ENCODE assay signal across 1 cellular context in the genomic region with DNA sequence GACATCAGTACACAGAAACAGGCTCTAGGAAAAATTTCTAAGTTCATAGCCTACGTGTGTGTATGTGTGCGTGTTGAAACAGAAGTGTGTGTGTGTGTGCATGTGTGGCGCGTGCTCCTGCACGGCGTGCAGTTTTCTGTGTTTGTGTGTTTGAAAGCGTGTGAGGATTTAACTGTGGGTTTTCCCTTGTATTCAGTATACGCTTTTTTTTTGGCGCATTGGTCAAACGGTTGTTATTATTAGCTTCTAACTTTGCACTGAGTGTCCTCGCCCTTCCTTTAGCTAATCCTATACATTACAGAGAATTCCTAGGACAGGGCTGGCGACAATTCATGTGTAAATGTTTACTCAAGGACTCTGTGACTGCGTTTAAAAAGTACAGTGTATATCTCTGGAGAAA.
A peak's percentile ranks its signal among the peaks of the same experiment; 100 is the strongest.
TF ChIP-seq lines count a peak whose summit lies in the region.

No MANE protein-coding gene starts in this region.

TF ChIP-seq in HepG2, 621 proteins besides CTCF, POLR2A, EP300 and RAD21 (continued from another document and continues in another):
- TF ChIP-seq AHDC1 (CRISPR knock-in tag; IDR thresholded peaks at IDR 0.05; ENCODE audit: borderline replicate concordance): peak; percentile 64; the same call in 1 of the 2 replicates
- TF ChIP-seq CEBPG (CRISPR knock-in tag; IDR thresholded peaks at IDR 0.05): no peak
- TF ChIP-seq, protein P1, sequence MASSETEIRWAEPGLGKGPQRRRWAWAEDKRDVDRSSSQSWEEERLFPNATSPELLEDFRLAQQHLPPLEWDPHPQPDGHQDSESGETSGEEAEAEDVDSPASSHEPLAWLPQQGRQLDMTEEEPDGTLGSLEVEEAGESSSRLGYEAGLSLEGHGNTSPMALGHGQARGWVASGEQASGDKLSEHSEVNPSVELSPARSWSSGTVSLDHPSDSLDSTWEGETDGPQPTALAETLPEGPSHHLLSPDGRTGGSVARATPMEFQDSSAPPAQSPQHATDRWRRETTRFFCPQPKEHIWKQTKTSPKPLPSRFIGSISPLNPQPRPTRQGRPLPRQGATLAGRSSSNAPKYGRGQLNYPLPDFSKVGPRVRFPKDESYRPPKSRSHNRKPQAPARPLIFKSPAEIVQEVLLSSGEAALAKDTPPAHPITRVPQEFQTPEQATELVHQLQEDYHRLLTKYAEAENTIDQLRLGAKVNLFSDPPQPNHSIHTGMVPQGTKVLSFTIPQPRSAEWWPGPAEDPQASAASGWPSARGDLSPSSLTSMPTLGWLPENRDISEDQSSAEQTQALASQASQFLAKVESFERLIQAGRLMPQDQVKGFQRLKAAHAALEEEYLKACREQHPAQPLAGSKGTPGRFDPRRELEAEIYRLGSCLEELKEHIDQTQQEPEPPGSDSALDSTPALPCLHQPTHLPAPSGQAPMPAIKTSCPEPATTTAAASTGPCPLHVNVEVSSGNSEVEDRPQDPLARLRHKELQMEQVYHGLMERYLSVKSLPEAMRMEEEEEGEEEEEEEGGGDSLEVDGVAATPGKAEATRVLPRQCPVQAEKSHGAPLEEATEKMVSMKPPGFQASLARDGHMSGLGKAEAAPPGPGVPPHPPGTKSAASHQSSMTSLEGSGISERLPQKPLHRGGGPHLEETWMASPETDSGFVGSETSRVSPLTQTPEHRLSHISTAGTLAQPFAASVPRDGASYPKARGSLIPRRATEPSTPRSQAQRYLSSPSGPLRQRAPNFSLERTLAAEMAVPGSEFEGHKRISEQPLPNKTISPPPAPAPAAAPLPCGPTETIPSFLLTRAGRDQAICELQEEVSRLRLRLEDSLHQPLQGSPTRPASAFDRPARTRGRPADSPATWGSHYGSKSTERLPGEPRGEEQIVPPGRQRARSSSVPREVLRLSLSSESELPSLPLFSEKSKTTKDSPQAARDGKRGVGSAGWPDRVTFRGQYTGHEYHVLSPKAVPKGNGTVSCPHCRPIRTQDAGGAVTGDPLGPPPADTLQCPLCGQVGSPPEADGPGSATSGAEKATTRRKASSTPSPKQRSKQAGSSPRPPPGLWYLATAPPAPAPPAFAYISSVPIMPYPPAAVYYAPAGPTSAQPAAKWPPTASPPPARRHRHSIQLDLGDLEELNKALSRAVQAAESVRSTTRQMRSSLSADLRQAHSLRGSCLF (CRISPR knock-in tag; IDR thresholded peaks at IDR 0.05; ENCODE audit: borderline replicate concordance): no peak
- TF ChIP-seq FOXP4 (CRISPR knock-in tag; IDR thresholded peaks at IDR 0.05): peak; percentile 61
- TF ChIP-seq ZNF691 (CRISPR knock-in tag; IDR thresholded peaks at IDR 0.05; ENCODE audit: borderline replicate concordance, low read depth): no peak
- TF ChIP-seq POLR2AphosphoS2 (IDR thresholded peaks at IDR 0.05; ENCODE audit: low read depth, low read length): no peak
- TF ChIP-seq ZBTB33 (CRISPR knock-in tag; IDR thresholded peaks at IDR 0.05): peak; percentile 53
- peak; percentile 27; the same call in 1 of the 2 replicates for TF ChIP-seq NCOR1 (IDR thresholded peaks at IDR 0.05; ENCODE audit: borderline replicate concordance, low read length)
- no peak for TF ChIP-seq HNF1A (IDR thresholded peaks at IDR 0.05; ENCODE audit: low read depth)
- TF ChIP-seq HNF1A (CRISPR knock-in tag; IDR thresholded peaks at IDR 0.05; ENCODE audit: borderline replicate concordance): no peak; the same call in 1 of the 2 replicates
- peak; percentile 42; the same call in 1 of the 2 replicates for TF ChIP-seq TBX2 (CRISPR knock-in tag; IDR thresholded peaks at IDR 0.05; ENCODE audit: borderline replicate concordance)
- TF ChIP-seq ZNF816 (CRISPR knock-in tag; IDR thresholded peaks at IDR 0.05; ENCODE audit: borderline replicate concordance): no peak
- no peak for TF ChIP-seq MZF1 (CRISPR knock-in tag; IDR thresholded peaks at IDR 0.05; ENCODE audit: borderline replicate concordance)
- no peak for TF ChIP-seq CERS6 (CRISPR knock-in tag; IDR thresholded peaks at IDR 0.05)
- no peak for TF ChIP-seq HOXD1 (CRISPR knock-in tag; IDR thresholded peaks at IDR 0.05)
- no peak for TF ChIP-seq ZNF382 (CRISPR knock-in tag; IDR thresholded peaks at IDR 0.05; ENCODE audit: borderline replicate concordance)
- TF ChIP-seq FOXO4 (CRISPR knock-in tag; conservative IDR thresholded peaks at IDR 0.05): no peak
- TF ChIP-seq, protein P2, sequence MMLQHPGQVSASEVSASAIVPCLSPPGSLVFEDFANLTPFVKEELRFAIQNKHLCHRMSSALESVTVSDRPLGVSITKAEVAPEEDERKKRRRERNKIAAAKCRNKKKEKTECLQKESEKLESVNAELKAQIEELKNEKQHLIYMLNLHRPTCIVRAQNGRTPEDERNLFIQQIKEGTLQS (CRISPR knock-in tag; IDR thresholded peaks at IDR 0.05): no peak
- TF ChIP-seq ZNF264 (CRISPR knock-in tag; IDR thresholded peaks at IDR 0.05): peak; percentile 91
- TF ChIP-seq ZNF12 (CRISPR knock-in tag; IDR thresholded peaks at IDR 0.05): 0 out of 2 replicates have a peak, but pooled peaks have one; percentile 26
- TF ChIP-seq ZNF484 (CRISPR knock-in tag; IDR thresholded peaks at IDR 0.05; ENCODE audit: borderline replicate concordance, low read depth): no peak
- TF ChIP-seq, protein P3, sequence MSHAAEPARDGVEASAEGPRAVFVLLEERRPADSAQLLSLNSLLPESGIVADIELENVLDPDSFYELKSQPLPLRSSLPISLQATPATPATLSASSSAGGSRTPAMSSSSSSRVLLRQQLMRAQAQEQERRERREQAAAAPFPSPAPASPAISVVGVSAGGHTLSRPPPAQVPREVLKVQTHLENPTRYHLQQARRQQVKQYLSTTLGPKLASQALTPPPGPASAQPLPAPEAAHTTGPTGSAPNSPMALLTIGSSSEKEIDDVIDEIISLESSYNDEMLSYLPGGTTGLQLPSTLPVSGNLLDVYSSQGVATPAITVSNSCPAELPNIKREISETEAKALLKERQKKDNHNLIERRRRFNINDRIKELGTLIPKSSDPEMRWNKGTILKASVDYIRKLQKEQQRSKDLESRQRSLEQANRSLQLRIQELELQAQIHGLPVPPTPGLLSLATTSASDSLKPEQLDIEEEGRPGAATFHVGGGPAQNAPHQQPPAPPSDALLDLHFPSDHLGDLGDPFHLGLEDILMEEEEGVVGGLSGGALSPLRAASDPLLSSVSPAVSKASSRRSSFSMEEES (CRISPR knock-in tag; IDR thresholded peaks at IDR 0.05): no peak
- TF ChIP-seq IKZF4 (CRISPR knock-in tag; IDR thresholded peaks at IDR 0.05; ENCODE audit: borderline replicate concordance, low read depth, not compliant biosample characterization): no peak
